8 cellular contexts compared by ENCODE assay signal in the genomic region with DNA sequence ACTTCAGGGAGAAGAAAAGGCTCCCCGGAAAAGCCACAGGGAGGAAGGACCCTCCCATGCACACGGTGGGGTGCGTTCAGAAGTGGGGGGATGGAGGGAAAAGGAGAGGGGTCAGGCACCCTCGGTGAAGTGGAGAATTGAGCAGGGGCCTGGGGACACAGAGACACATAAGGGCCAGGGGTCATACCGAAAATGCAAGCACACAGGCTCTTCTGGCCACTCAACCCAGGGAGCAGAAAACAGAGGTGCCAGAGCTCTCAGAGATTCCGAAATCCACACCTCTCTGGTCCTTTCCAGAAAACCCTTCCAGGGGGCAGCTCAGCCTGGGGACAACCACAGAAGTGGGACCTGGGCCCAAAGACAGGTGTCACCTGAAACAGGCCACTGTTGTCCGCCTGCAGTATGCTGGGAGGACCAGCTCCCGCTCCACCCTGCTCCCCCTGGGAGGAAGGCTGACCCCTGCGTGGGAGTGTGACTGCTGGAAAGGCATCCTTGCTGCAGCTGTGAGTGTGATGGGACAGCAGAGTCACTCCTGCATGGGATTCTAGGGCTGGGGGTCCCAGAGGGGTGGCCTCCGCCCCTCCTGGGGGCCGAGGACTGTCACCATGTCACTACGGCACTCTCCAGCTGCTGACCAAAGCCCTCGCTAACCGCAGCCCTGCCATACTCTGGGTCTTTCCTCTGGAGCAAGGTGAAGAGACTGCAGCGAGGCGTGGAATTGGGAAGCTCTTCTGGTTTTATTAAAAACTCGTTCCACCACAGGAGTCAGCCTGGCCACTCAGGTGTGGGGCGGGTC.
A peak's percentile ranks its signal among the peaks of the same experiment; 100 is the strongest.
DNase-seq lines count a peak whose midpoint lies in the region; ATAC-seq and TF ChIP-seq lines count a peak whose summit lies in the region.
"Had no signal": no experiment of that assay in that cellular context is flagged by ENCODE, and none has a peak within 500 bp of the region (broad histone marks: within the 10 kb centered on the region; RNA-seq: fewer than 3 reads in every experiment).

No MANE protein-coding gene starts in this region.

- H3K27ac ChIP-seq in mammary epithelial cell (ENCODE audit: insufficient read depth, low read depth, low read length) (no peak overlapping the region), left lung (peak overlapping the region; percentile 75 to 89), stomach (peak overlapping the region; percentile 34 to 85 (median 72))

- TF ChIP-seq CTCF in mammary epithelial cell (conservative IDR thresholded peaks at IDR 0.05 in 1 of 2, IDR thresholded peaks at IDR 0.05 in 1 of 2; ENCODE audit: extremely low read depth in 1 of 2, insufficient read depth in 1 of 2, low read depth in 1 of 2, low read length in 2 of 2): no peak
- TF ChIP-seq CTCF in left lung (IDR thresholded peaks at IDR 0.05): no peak
- TF ChIP-seq CTCF in stomach (IDR thresholded peaks at IDR 0.05): no peak

- no peak for TF ChIP-seq POLR2A in stomach (IDR thresholded peaks at IDR 0.05)

- H3K4me1 ChIP-seq in mammary epithelial cell (ENCODE audit: insufficient read depth, low read length) (peaks cover 19% of the 10 kb centered on the region), left lung (peaks cover 22 to 24% of the 10 kb centered on the region in 2 donors), stomach (peaks cover 0 to 30% (median 19%) of the 10 kb centered on the region in 4 donors)

- H4K20me1 ChIP-seq in mammary epithelial cell (ENCODE audit: insufficient read depth, low read length): no peaks in the 10 kb centered on the region

- peak overlapping the region; percentile 51 for H2AFZ ChIP-seq in mammary epithelial cell (ENCODE audit: low read depth, low read length)

- 71% methylated on average over 12 of the region's 18 CpGs for WGBS in mammary epithelial cell (ENCODE audit: low coverage, missing lambda C conversion rate)
- WGBS in stomach, 5 donors: 63 to 69% (median 65%) methylated on average over 17 to 18 of the region's 18 CpGs

- peak overlapping the region in 1 of 3 experiments; percentile 41 for H3K4me3 ChIP-seq in mammary epithelial cell (replicated peaks in 1 of 3; ENCODE audit: insufficient read depth in 1 of 3, low read depth in 2 of 3, low read length in 3 of 3)
- peak overlapping the region; percentile 25 to 36 for H3K4me3 ChIP-seq in left lung
- peak overlapping the region; percentile 50 to 81 (median 62) for H3K4me3 ChIP-seq in stomach

- H3K4me2 ChIP-seq in mammary epithelial cell (ENCODE audit: insufficient read depth, low read depth, low read length): no peak overlapping the region

- ATAC-seq in HG02943 (IDR thresholded peaks at IDR 0.05; ENCODE audit: low read depth, unreplicated experiment): peak; percentile 9
- ATAC-seq in left lung: peak; percentile 15
- ATAC-seq in HG03025 (IDR thresholded peaks at IDR 0.05; ENCODE audit: low FRiP score, unreplicated experiment): no peak

- BruUV-seq in mammary epithelial cell (replicated peaks; lab: Mats Ljungman, UMichigan): no TSS peak

- in situ Hi-C loops in mammary epithelial cell (cut with MboI; ENCODE audit: low sequenced_read_pairs in 2 of 2): no loop called here

- H3K79me2 ChIP-seq in mammary epithelial cell (ENCODE audit: insufficient read depth, low read length): no peaks in the 10 kb centered on the region

- CTCF ChIA-PET in mammary epithelial cell (lab: Charles Lee; ENCODE audit: low non-redundant PET): no interaction called here

- DNase-seq in mammary epithelial cell (no peak), left lung (peak in 1 of 2 donors; percentile 36), stomach (no peak), OCI-M1 (lab: John Stamatoyannopoulos, UW) (no peak)
- DNase-seq in stimulated activated naive CD4-positive, alpha-beta T cell (lab: John Stamatoyannopoulos, UW): no peak
- DNase-seq: NCI-H1694 treated with DMSO at 0.1 percent for 48 hours had no signal

- intact Hi-C loops in mammary epithelial cell (cut with micrococcal nuclease) (no loop called here), left lung (cut with DNase I) (no loop called here), stomach (cut with DNase I; ENCODE audit: low total_unique reads) (no loop called here)

- dilution Hi-C loops in mammary epithelial cell (cut with HindIII; ENCODE audit: low sequenced_read_pairs): no loop called here

- no peaks in the 10 kb centered on the region for H3K27me3 ChIP-seq in mammary epithelial cell (ENCODE audit: insufficient read depth, low read length)
- no peaks in the 10 kb centered on the region for H3K27me3 ChIP-seq in left lung
- no peaks in the 10 kb centered on the region for H3K27me3 ChIP-seq in stomach

- H3K9me3 ChIP-seq in mammary epithelial cell (replicated peaks; ENCODE audit: insufficient read depth, low read length) (no peaks in the 10 kb centered on the region), left lung (no peaks in the 10 kb centered on the region), stomach (no peaks in the 10 kb centered on the region)

- no peak overlapping the region for H3K9ac ChIP-seq in mammary epithelial cell (ENCODE audit: insufficient read depth, low read length)

- TF ChIP-seq EP300 in stomach (IDR thresholded peaks at IDR 0.05): no peak

- H3K36me3 ChIP-seq in mammary epithelial cell (ENCODE audit: insufficient read depth, low read length): no peaks in the 10 kb centered on the region
- H3K36me3 ChIP-seq in left lung: peaks cover 0 to 23% of the 10 kb centered on the region in 2 donors
- H3K36me3 ChIP-seq in stomach: peaks cover 4 to 23% (median 20%) of the 10 kb centered on the region in 4 donors
